ENCODE assay signal across 28 cellular contexts in genomic region chr14:86013663-86014062, GRCh38.
DNase-seq lines count a peak whose midpoint lies in the region; ATAC-seq and TF ChIP-seq lines count a peak whose summit lies in the region.
"Had no signal": no experiment of that assay in that cellular context is flagged by ENCODE, and none has a peak within 500 bp of the region (broad histone marks: within the 10 kb centered on the region; RNA-seq: fewer than 3 reads in every experiment).

No MANE protein-coding gene starts in this region.

- H3K27me3 ChIP-seq in RWPE2 (ENCODE audit: insufficient read depth, poor library complexity, severe bottlenecking) = no peaks in the 10 kb centered on the region
- H3K27me3 ChIP-seq: BLaER1 treated with 17β-estradiol and CSF1 and Interleukin-3, amounts not matched to agents 10 nM and 100 nM; esophagus squamous epithelium; sigmoid colon; upper lobe of right lung had no signal

- DNase-seq in DMS53 treated with DMSO at 0.1 percent for 48 hours (lab: John Stamatoyannopoulos, UW; ENCODE audit: unreplicated experiment) (peak; percentile 11), HT1080 (ENCODE audit: low read depth) (peak; percentile 28), RWPE2 (ENCODE audit: low spot score) (no peak), epithelial cell of esophagus (ENCODE audit: low read depth) (peak; percentile 64), AG20443 (ENCODE audit: low spot score) (no peak), caudate nucleus (lab: John Stamatoyannopoulos, UW) (no peak), G401 (ENCODE audit: low spot score) (no peak)
- DNase-seq: activated CD4-positive, alpha-beta T cell treated with anti-CD3 and anti-CD28 coated beads, Interleukin-2, amount 50 U/mL, for 1 hour; activated naive CD4-positive, alpha-beta T cell treated with Interleukin-2 at 50 U/mL for 16 hours; activated T-cell treated with anti-CD3 and anti-CD28 coated beads, Interleukin-2, amount 50 U/mL, for 72 hours; Caco-2; esophagus squamous epithelium; islet precursor cell; left ventricle myocardium superior; midbrain; naive thymus-derived CD4-positive, alpha-beta T cell; NCI-H187 treated with DMSO at 0.1 percent for 48 hours; NK-92 treated with Interleukin-12 subunit alpha and Interleukin-12 subunit beta, amount 100 ng/mL, for 24 hours; nucleus accumbens; sigmoid colon; stimulated activated CD4-positive, alpha-beta T cell treated with anti-CD3 and anti-CD28 coated beads, Interleukin-15, amount 100 ng/mL, for 24 hours; stimulated activated naive B cell treated with anti-CD40 and anti-IgM and Interleukin-4, amounts not matched to agents 10 μg/mL and 1 μg/mL and 100 μg/mL, for 72 hours; SW 1271; T-helper 9 cell; upper lobe of right lung had no signal

- in situ Hi-C loops in G401 (cut with HindIII; ENCODE audit: low sequenced_read_pairs) = no loop called here

- no peaks in the 10 kb centered on the region for H3K4me1 ChIP-seq in RWPE2 (ENCODE audit: insufficient read depth, poor library complexity, severe bottlenecking)
- H3K4me1 ChIP-seq: BLaER1 treated with 17β-estradiol and CSF1 and Interleukin-3, amounts not matched to agents 10 nM and 100 nM; Caco-2; esophagus squamous epithelium; prostate gland; sigmoid colon; upper lobe of right lung had no signal

- no peak for TF ChIP-seq CTCF in RWPE2 (IDR thresholded peaks at IDR 0.05; ENCODE audit: poor library complexity, severe bottlenecking)
- no peak for TF ChIP-seq CTCF in epithelial cell of esophagus (IDR thresholded peaks at IDR 0.05; ENCODE audit: insufficient read depth, low read depth, low read length, missing control alignments)

- H3K36me3 ChIP-seq in RWPE2 (ENCODE audit: low read depth) = no peaks in the 10 kb centered on the region
- H3K36me3 ChIP-seq: BLaER1 treated with 17β-estradiol and CSF1 and Interleukin-3, amounts not matched to agents 10 nM and 100 nM; esophagus squamous epithelium; prostate gland; sigmoid colon; upper lobe of right lung had no signal

- no peak overlapping the region for H3K4me3 ChIP-seq in RWPE2 (ENCODE audit: severe bottlenecking)
- no peak overlapping the region for H3K4me3 ChIP-seq in epithelial cell of esophagus (ENCODE audit: low read length)
- H3K4me3 ChIP-seq: BLaER1 treated with 17β-estradiol and CSF1 and Interleukin-3, amounts not matched to agents 10 nM and 100 nM; esophagus squamous epithelium; prostate gland; sigmoid colon; upper lobe of right lung had no signal

- H3K27ac ChIP-seq in RWPE2 (ENCODE audit: poor library complexity, severe bottlenecking) = no peak overlapping the region
- H3K27ac ChIP-seq in caudate nucleus (ENCODE audit: low read depth, low read length) = no peak overlapping the region
- H3K27ac ChIP-seq: BLaER1 treated with 17β-estradiol and CSF1 and Interleukin-3, amounts not matched to agents 10 nM and 100 nM; esophagus squamous epithelium; prostate gland; sigmoid colon; upper lobe of right lung had no signal

- ATAC-seq in RWPE2 (ENCODE audit: low read depth) (peak; percentile 57; the same call in 1 of the 3 replicates), GM21619 (IDR thresholded peaks at IDR 0.05; ENCODE audit: unreplicated experiment) (no peak)
- ATAC-seq: activated T-cell treated with anti-CD3 and anti-CD28 coated beads, Interleukin-2, amount 50 U/mL, for 72 hours; left ventricle myocardium superior; naive thymus-derived CD4-positive, alpha-beta T cell; stimulated activated naive B cell treated with anti-CD40 and anti-IgM and Interleukin-4, amounts not matched to agents 10 μg/mL and 1 μg/mL and 100 μg/mL, for 72 hours; upper lobe of right lung had no signal

- no peaks in the 10 kb centered on the region for H3K9me3 ChIP-seq in RWPE2 (ENCODE audit: severe bottlenecking)
- H3K9me3 ChIP-seq: BLaER1 treated with 17β-estradiol and CSF1 and Interleukin-3, amounts not matched to agents 10 nM and 100 nM; Caco-2; esophagus squamous epithelium; prostate gland; sigmoid colon; upper lobe of right lung had no signal

Comparison
In these comparisons a context has a peak if more than half of its experiments do, and no peak if none do; other contexts are left out.
1. DNase-seq: peak in DMS53 treated with DMSO at 0.1 percent for 48 hours (single experiment), HT1080 (single experiment) and epithelial cell of esophagus (single experiment); none in RWPE2 (single experiment), AG20443 (single experiment), caudate nucleus (0 of 61) and G401 (single experiment).